In the genomic region with DNA sequence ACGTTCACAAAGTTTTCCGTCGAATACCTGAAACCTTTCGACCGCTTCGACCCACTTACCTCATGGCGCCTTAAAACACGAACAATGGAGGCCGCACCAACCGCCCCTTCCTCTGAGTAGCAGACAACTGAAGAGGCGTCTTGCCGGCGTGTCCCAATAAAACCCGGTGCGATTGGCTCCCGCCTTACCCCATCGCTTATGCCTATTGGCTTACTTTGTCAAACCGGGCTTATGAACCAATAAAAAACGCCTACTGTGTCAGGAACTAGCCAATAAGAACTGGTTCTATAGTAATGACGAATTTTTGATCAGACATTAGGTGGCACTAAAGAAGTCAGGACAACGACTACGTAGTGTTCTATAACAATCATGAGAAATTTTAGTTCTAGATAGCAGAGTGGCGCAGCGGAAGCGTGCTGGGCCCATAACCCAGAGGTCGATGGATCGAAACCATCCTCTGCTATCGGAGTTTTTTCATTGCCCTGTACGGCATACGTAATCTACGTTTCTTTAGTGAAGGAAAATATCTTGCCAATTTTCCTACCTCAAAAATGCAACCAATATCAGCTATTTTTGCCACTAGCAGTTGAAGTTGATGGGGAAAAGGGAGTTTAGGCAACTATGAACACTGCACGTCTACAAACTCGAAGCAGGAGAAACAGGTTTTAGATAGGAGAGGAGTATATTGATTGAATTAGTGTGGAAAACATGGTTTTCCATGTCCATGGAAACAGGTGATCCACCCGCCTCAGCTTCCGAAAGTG, we compare ENCODE assay signal across 1 cellular context.
A peak's percentile ranks its signal among the peaks of the same experiment; 100 is the strongest.
TF ChIP-seq lines count a peak whose summit lies in the region.

ILF2 (minus strand) TSS at position 135 of the 764 bp plus-strand sequence; CDS start at position 64, 71 bp downstream.

TF ChIP-seq in K562, 482 proteins besides CTCF, POLR2A, EP300 and RAD21 (continued from another document):
- TF ChIP-seq CUX1 (CRISPR knock-in tag; IDR thresholded peaks at IDR 0.05) (peak; percentile 66; the same call in 1 of the 2 replicates), FOSL1 (tag; conservative IDR thresholded peaks at IDR 0.05) (peak; percentile 52; the same call in 1 of the 2 replicates), BHLHE40 (IDR thresholded peaks at IDR 0.05; ENCODE audit: low read length) (no peak; the same call in 1 of the 2 replicates), MXI1 (IDR thresholded peaks at IDR 0.05; ENCODE audit: low read depth, low read length) (peak; percentile 32; the same call in 1 of the 2 replicates), SMARCB1 (IDR thresholded peaks at IDR 0.05; ENCODE audit: insufficient read length, low read depth) (no peak), FOXK1 (CRISPR knock-in tag; IDR thresholded peaks at IDR 0.05; ENCODE audit: borderline replicate concordance) (peak; percentile 59; the same call in 1 of the 2 replicates), PTTG1 (tag; IDR thresholded peaks at IDR 0.05; ENCODE audit: low read depth) (no peak), NCOA2 (IDR thresholded peaks at IDR 0.05; ENCODE audit: partially characterized antibody in 2 of 2) (no peak), ZNF584 (CRISPR knock-in tag; IDR thresholded peaks at IDR 0.05; ENCODE audit: low read depth) (no peak), NFRKB (IDR thresholded peaks at IDR 0.05; ENCODE audit: low read depth) (peak; percentile 95), RREB1 (CRISPR knock-in tag; IDR thresholded peaks at IDR 0.05) (no peak)
- TF ChIP-seq, protein P1, sequence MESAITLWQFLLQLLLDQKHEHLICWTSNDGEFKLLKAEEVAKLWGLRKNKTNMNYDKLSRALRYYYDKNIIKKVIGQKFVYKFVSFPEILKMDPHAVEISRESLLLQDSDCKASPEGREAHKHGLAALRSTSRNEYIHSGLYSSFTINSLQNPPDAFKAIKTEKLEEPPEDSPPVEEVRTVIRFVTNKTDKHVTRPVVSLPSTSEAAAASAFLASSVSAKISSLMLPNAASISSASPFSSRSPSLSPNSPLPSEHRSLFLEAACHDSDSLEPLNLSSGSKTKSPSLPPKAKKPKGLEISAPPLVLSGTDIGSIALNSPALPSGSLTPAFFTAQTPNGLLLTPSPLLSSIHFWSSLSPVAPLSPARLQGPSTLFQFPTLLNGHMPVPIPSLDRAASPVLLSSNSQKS (CRISPR knock-in tag; IDR thresholded peaks at IDR 0.05), result no peak
- TF ChIP-seq, protein P2, sequence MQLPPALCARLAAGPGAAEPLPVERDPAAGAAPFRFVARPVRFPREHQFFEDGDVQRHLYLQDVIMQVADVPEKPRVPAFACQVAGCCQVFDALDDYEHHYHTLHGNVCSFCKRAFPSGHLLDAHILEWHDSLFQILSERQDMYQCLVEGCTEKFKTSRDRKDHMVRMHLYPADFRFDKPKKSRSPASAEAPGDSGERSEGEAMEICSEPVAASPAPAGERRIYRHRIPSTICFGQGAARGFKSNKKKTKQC (CRISPR knock-in tag; IDR thresholded peaks at IDR 0.05), result peak; percentile 24; the same call in 1 of the 2 replicates
